ENCODE assay signal across 20 cellular contexts in the genomic region with DNA sequence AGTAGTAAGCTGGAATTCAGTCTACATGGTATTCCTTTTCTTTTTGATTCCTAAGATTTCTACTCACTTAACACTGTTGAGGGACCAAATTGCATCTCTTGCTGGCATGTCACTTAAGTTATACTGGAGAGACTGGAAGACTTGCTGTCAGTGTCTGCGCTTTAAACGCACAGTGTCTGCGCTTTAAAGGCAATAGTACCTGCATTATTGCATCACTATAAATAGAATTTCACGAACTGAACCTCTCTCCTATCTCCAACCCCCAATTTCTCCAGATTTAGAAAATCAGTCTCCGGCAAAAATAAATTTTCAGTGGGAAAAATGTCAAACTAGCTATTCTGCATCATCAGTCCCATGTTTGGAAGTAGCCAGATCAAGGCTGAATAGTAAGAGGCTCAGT. TPM values are rescaled to one million over a fixed set of nuclear protein-coding genes. Genes with fewer than 3 reads are reported as not detected.
"Had no signal": no experiment of that assay in that cellular context is flagged by ENCODE, and none has a peak within 500 bp of the region (broad histone marks: within the 10 kb centered on the region; RNA-seq: fewer than 3 reads in every experiment).

No MANE protein-coding gene starts in this region.

- H3K27ac ChIP-seq: body of pancreas, dorsolateral prefrontal cortex, prostate gland, testis had no signal

- FAIRE-seq: small intestine had no signal

- H3K27ac Mint-ChIP-seq: activated B cell treated with CpG ODN at 0.5 μM for 24 hours; activated CD8-positive, alpha-beta T cell treated with anti-CD3 and anti-CD28 coated beads for 36 hours; activated naive CD4-positive, alpha-beta T cell treated with anti-CD3 and anti-CD28 coated beads for 36 hours; memory B cell had no signal

- H3K9me3 ChIP-seq: body of pancreas, heart right ventricle, prostate gland, stomach, testis had no signal

- H3K4me1 ChIP-seq: prostate gland, testis had no signal

- DNase-seq: activated B cell treated with CpG ODN at 0.5 μM for 24 hours; activated CD4-positive, alpha-beta T cell treated with anti-CD3 and anti-CD28 coated beads for 48 hours; activated CD8-positive, alpha-beta memory T cell treated with anti-CD3 and anti-CD28 coated beads, Interleukin-2, amount 50 U/mL, for 4 hours; activated CD8-positive, alpha-beta T cell treated with anti-CD3 and anti-CD28 coated beads for 36 hours; activated naive CD4-positive, alpha-beta T cell treated with anti-CD3 and anti-CD28 coated beads for 36 hours; activated T-cell treated with anti-CD3 and anti-CD28 coated beads, Interleukin-2, amount 50 U/mL, for 4 hours; body of pancreas; dorsolateral prefrontal cortex; heart right ventricle; kidney glomerular epithelial cell; naive B cell; right cardiac atrium; small intestine; stimulated activated CD4-positive, alpha-beta T cell treated with anti-CD3 and anti-CD28 coated beads, Interleukin-4, amount 100 ng/mL, for 1 hour; stomach; T-helper 1 cell; T-helper 9 cell; testis had no signal

- H3K36me3 Mint-ChIP-seq: memory B cell, naive B cell had no signal

- H3K4me3 ChIP-seq: body of pancreas, dorsolateral prefrontal cortex, heart right ventricle, prostate gland, stomach, testis had no signal

- H3K36me3 ChIP-seq: heart right ventricle, prostate gland, stomach had no signal

- H3K9me3 Mint-ChIP-seq: activated B cell treated with CpG ODN at 0.5 μM for 24 hours; activated CD8-positive, alpha-beta T cell treated with anti-CD3 and anti-CD28 coated beads for 36 hours; activated naive CD4-positive, alpha-beta T cell treated with anti-CD3 and anti-CD28 coated beads for 36 hours; activated T-cell treated with anti-CD3 and anti-CD28 coated beads, Interleukin-2, amount 50 U/mL, for 4 hours; memory B cell had no signal

- H3K4me3 Mint-ChIP-seq: activated B cell treated with CpG ODN at 0.5 μM for 24 hours; activated CD8-positive, alpha-beta T cell treated with anti-CD3 and anti-CD28 coated beads for 36 hours; activated naive CD4-positive, alpha-beta T cell treated with anti-CD3 and anti-CD28 coated beads for 36 hours; activated T-cell treated with anti-CD3 and anti-CD28 coated beads, Interleukin-2, amount 50 U/mL, for 4 hours; memory B cell; naive B cell had no signal

- ATAC-seq: activated CD8-positive, alpha-beta T cell treated with anti-CD3 and anti-CD28 coated beads for 36 hours; activated T-cell treated with anti-CD3 and anti-CD28 coated beads, Interleukin-2, amount 50 U/mL, for 4 hours; body of pancreas; right cardiac atrium had no signal

- H3K27me3 ChIP-seq: body of pancreas, dorsolateral prefrontal cortex, heart right ventricle, stomach, testis had no signal

- H3K4me1 Mint-ChIP-seq: memory B cell had no signal

RNA-seq across cellular contexts. Expression of gene SMAD1, which starts 21.2 kb away (rescaled TPM):
- total RNA-seq: activated B cell treated with CpG ODN at 0.5 μM for 24 hours had no signal
